ENCODE assay signal across 8 cellular contexts in the genomic region with DNA sequence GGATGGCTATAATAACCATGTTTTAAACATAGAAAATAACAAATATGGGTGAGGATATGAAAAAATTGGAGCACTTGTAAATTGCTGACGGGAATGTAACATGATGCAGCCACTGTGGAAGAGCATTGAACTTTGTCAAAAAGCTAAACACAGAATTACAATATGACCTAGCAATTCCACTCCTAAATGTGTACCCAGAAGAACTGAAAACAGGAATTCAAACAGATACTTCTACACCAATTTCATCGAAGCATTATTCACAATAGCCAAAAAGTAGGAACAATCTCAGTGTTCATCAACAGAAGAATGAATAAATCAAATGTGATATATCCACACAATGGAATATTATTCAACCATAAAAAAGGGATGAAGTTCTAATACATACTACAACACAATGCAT.
"Had no signal": no experiment of that assay in that cellular context is flagged by ENCODE, and none has a peak within 500 bp of the region (broad histone marks: within the 10 kb centered on the region; RNA-seq: fewer than 3 reads in every experiment).

No MANE protein-coding gene starts in this region.

- H3K4me1 Mint-ChIP-seq: IgD-negative memory B cell had no signal

- H3K27ac ChIP-seq: HL-60, KMS-11 had no signal

- H3K27ac Mint-ChIP-seq: IgD-negative memory B cell had no signal

- ATAC-seq: HepG2 had no signal

- FAIRE-seq: HepG2, HTR-8/SVneo had no signal

- H3K9ac ChIP-seq: KMS-11 had no signal

- DNase-seq: IMR-90, KBM-7, KG1 had no signal

- H3K4me3 Mint-ChIP-seq: IgD-negative memory B cell had no signal

- H3K4me2 ChIP-seq: KMS-11 had no signal
